In genomic region chr1:29122662-29122986, GRCh38 we compare ENCODE assay signal across 7 cellular contexts. TPM values are rescaled to one million over a fixed set of nuclear protein-coding genes. Genes with fewer than 3 reads are reported as not detected.
DNase-seq lines count a peak whose midpoint lies in the region; ATAC-seq, FAIRE-seq and TF ChIP-seq lines count a peak whose summit lies in the region.

No MANE protein-coding gene starts in this region.

- H3K27ac ChIP-seq in HUES64 (ENCODE audit: low read depth, low read length), result no peak overlapping the region
- H3K27ac ChIP-seq in kidney (ENCODE audit: low read depth in 2 of 2, low read length in 2 of 2), result peak overlapping the region; percentile 82 to 88
- peak overlapping the region; percentile 62 for H3K27ac ChIP-seq in subcutaneous abdominal adipose tissue (ENCODE audit: low read depth, low read length)

- H3K36me3 Mint-ChIP-seq in MCF 10A (ENCODE audit: insufficient read depth, unreplicated experiment), result no peaks in the 10 kb centered on the region

- H3K9me3 ChIP-seq in HUES64 (ENCODE audit: insufficient read depth, low read depth, low read length) (no peaks in the 10 kb centered on the region), kidney (ENCODE audit: control insufficient read depth in 1 of 2, low read length in 2 of 2) (no peaks in the 10 kb centered on the region), subcutaneous abdominal adipose tissue (ENCODE audit: control insufficient read depth in 5 of 5, low read length in 5 of 5) (no peaks in the 10 kb centered on the region)

- POLR2A ChIA-PET in MCF 10A (lab: Yijun Ruan, JAX), result interaction anchor here (0.7 kb wide), 1 partner anchor 9 kb away, joined by 3 read pairs; no protein-coding TSS in a partner anchor

- peaks cover 14% of the 10 kb centered on the region for H3K27me3 Mint-ChIP-seq in MCF 10A (ENCODE audit: insufficient read depth, unreplicated experiment)

- no peak overlapping the region for H3K4me3 Mint-ChIP-seq in MCF 10A (ENCODE audit: unreplicated experiment)

- CTCF ChIA-PET in MCF 10A (lab: Yijun Ruan, JAX), result interaction anchor here (0.6 kb wide), 1 partner anchor 1678 kb away, joined by 3 read pairs; no protein-coding TSS in a partner anchor

- BruUV-seq in MCF 10A (replicated peaks; lab: Mats Ljungman, UMichigan), result no TSS peak

- no peak for FAIRE-seq in kidney (lab: Jason Lieb, UNC)

- no peak overlapping the region for H3K27ac Mint-ChIP-seq in MCF 10A (ENCODE audit: low read depth, unreplicated experiment)

- H3K4me1 ChIP-seq in HUES64 (ENCODE audit: insufficient read depth, low read length), result peaks cover 10% of the 10 kb centered on the region; the same call in 1 of the 2 replicates
- H3K4me1 ChIP-seq in kidney (ENCODE audit: control insufficient read depth in 1 of 2, insufficient read depth in 1 of 2, low read depth in 1 of 2, low read length in 2 of 2), result peaks cover 0 to 6% of the 10 kb centered on the region in 2 donors
- H3K4me1 ChIP-seq in subcutaneous abdominal adipose tissue (ENCODE audit: control insufficient read depth in 5 of 5, insufficient read depth in 5 of 5, low read length in 5 of 5), result peaks cover 1 to 50% (median 44%) of the 10 kb centered on the region in 5 donors

- no peak for TF ChIP-seq CTCF in MCF 10A (IDR thresholded peaks at IDR 0.05; ENCODE audit: unreplicated experiment)
- TF ChIP-seq CTCF in kidney (IDR thresholded peaks at IDR 0.05; ENCODE audit: borderline replicate concordance, extremely low read depth, insufficient read depth), result no peak

- H3K36me3 ChIP-seq in HUES64 (ENCODE audit: insufficient read depth, low read length) (peaks cover 2% of the 10 kb centered on the region; the same call in 1 of the 2 replicates), kidney (ENCODE audit: control insufficient read depth in 1 of 2, insufficient read depth in 2 of 2, low read length in 2 of 2) (no peaks in the 10 kb centered on the region), subcutaneous abdominal adipose tissue (ENCODE audit: control insufficient read depth in 5 of 5, insufficient read depth in 5 of 5, low read length in 5 of 5) (peaks cover 0 to 6% (median 3%) of the 10 kb centered on the region in 5 donors)

- H3K4me3 ChIP-seq in HUES64 (ENCODE audit: low read length), result peak overlapping the region; percentile 54
- H3K4me3 ChIP-seq in kidney (ENCODE audit: low read length in 2 of 2), result peak overlapping the region; percentile 14 to 62
- peak overlapping the region in 4 of 5 donors; percentile 64 to 79 (median 74) for H3K4me3 ChIP-seq in subcutaneous abdominal adipose tissue (ENCODE audit: low read depth in 1 of 5, low read length in 5 of 5)

- no peaks in the 10 kb centered on the region for H3K9me3 Mint-ChIP-seq in MCF 10A (ENCODE audit: unreplicated experiment)

- 1% methylated on average over 34 of the region's 34 CpGs for WGBS in HUES64

- DNase-seq in MCF 10A (ENCODE audit: unreplicated experiment) (peak; percentile 58), kidney (no peak), NCI-H2227 (lab: John Stamatoyannopoulos, UW; ENCODE audit: unreplicated experiment) (no peak), NCI-H187 (lab: John Stamatoyannopoulos, UW) (no peak)

- peak overlapping the region; percentile 5 for H3K9ac ChIP-seq in HUES64 (ENCODE audit: low read depth, low read length)
- peak overlapping the region in 1 of 2 donors; percentile 67 for H3K9ac ChIP-seq in kidney (ENCODE audit: low read length in 2 of 2)
- H3K9ac ChIP-seq in subcutaneous abdominal adipose tissue (ENCODE audit: low read length in 5 of 5), result peak overlapping the region in 4 of 5 donors; percentile 70 to 89 (median 80)

- peaks cover 7% of the 10 kb centered on the region for H3K4me1 Mint-ChIP-seq in MCF 10A (ENCODE audit: insufficient read depth, unreplicated experiment)

- no peak for ATAC-seq in HG03025 (IDR thresholded peaks at IDR 0.05; ENCODE audit: low FRiP score, unreplicated experiment)

- intact Hi-C loops in MCF 10A (cut with micrococcal nuclease) (no loop called here), kidney (cut with DNase I) (no loop called here)

- H3K27me3 ChIP-seq in HUES64 (ENCODE audit: insufficient read depth, low read length) (peaks cover 52% of the 10 kb centered on the region), subcutaneous abdominal adipose tissue (ENCODE audit: control insufficient read depth in 5 of 5, insufficient read depth in 4 of 5, low read length in 5 of 5) (no peaks in the 10 kb centered on the region)

RNA-seq across cellular contexts. Expression of gene TMEM200B, which starts 1.1 kb away (rescaled TPM):
- 3.9 TPM for polyA plus RNA-seq in HUES64 (2013, experiment 1 of 2)
- 5.0 TPM for polyA plus RNA-seq in HUES64 (2013, experiment 2 of 2)
- total RNA-seq in MCF 10A (2022) (not detected in 2 replicates), kidney (8.6 TPM)
- 7.6 TPM for polyA plus RNA-seq in kidney (ENCODE audit: insufficient read depth, low read depth, low replicate concordance)

RNA-seq across cellular contexts. Expression of gene SRSF4, which starts 59.1 kb away (rescaled TPM):
- 56.7 TPM for polyA plus RNA-seq in HUES64 (2013, experiment 1 of 2)
- 67.7 TPM for polyA plus RNA-seq in HUES64 (2013, experiment 2 of 2)
- total RNA-seq in MCF 10A (2022) (95.8 and 97.9 TPM in 2 replicates), kidney (72.3 TPM)
- 48.4 TPM for polyA plus RNA-seq in kidney (ENCODE audit: insufficient read depth, low read depth, low replicate concordance)
